In genomic region chr16:86418981-86419380, GRCh38 we compare ENCODE assay signal across 1 cellular context.
TF ChIP-seq lines count a peak whose summit lies in the region.

No MANE protein-coding gene starts in this region.

TF ChIP-seq in HepG2, 621 proteins besides CTCF, POLR2A, EP300 and RAD21 (continued from another document):
- no peak for TF ChIP-seq ZNF142 (CRISPR knock-in tag; IDR thresholded peaks at IDR 0.05)
- peak; percentile 96 for TF ChIP-seq CREB1 (IDR thresholded peaks at IDR 0.05)
- no peak for TF ChIP-seq CREB1 (CRISPR knock-in tag; IDR thresholded peaks at IDR 0.05)
- peak; percentile 91 for TF ChIP-seq PHB2 (IDR thresholded peaks at IDR 0.05; ENCODE audit: partially characterized antibody)
